In the genomic region with DNA sequence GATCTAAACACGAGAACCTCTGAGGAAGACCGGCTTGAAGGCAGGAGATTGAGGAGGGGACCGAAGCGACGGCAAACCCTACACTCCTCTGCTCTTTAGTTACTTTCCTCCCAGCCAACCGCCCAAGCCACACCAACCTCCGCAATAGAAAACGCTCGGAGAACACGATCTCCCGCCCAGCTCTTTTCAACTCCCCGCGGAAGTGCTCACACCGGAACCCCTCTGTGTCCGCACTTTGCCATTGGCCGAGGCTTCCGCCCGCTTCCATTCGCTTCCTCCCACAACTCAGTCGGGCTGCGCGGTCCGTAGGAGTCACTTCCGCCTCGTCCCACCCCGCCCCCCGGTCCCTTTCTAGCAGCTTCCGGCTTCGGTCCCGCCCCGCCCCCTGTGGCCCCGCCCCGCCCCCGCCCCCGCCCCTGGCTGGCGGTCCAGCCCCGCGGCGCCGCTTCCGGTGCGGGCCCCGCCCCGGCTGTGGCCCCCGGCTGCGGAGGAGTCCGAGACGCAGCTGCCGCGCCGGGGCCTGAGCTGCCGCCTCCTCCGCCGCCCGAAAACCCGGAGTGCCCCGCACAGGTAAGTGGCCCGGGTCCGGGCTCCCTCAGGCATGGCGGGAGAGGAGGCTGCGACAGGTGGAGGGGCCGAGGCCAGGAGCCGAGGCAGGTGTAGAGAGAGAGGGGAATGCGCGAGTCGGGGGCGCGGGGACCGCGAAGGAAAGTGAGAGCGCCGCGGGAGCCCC, we compare ENCODE assay signal across 8 cellular contexts. TPM values are rescaled to one million over a fixed set of nuclear protein-coding genes. Genes with fewer than 3 reads are reported as not detected.
DNase-seq lines count a peak whose midpoint lies in the region; ATAC-seq and TF ChIP-seq lines count a peak whose summit lies in the region.

Gene ARID3B, plus strand, starts transcription at position 460 of the 733 bp plus-strand sequence. CDS start 2,717 bp downstream, outside the sequence.

- peaks cover 36% of the 10 kb centered on the region for H4K20me1 ChIP-seq in osteoblast (ENCODE audit: insufficient read depth, low read length)

- no peaks in the 10 kb centered on the region for H3K9me3 Mint-ChIP-seq in activated naive CD4-positive, alpha-beta T cell treated with anti-CD3 and anti-CD28 coated beads, Interleukin-2, amount 50 U/mL, for 72 hours

- H3K4me3 ChIP-seq in osteoblast (ENCODE audit: insufficient read depth, low read length) (peak within 1 kb of the TSS; percentile 92), thoracic aorta (peak within 1 kb of the TSS; percentile 99)

- H3K4me2 ChIP-seq in osteoblast (ENCODE audit: insufficient read depth, low read length): peak within 1 kb of the TSS; percentile 97

- H3K27ac Mint-ChIP-seq in activated naive CD4-positive, alpha-beta T cell treated with anti-CD3 and anti-CD28 coated beads, Interleukin-2, amount 50 U/mL, for 72 hours: peak within 1 kb of the TSS; percentile 93 to 97

- H3K79me2 ChIP-seq in osteoblast (ENCODE audit: insufficient read depth, low read length): peaks cover 10% of the 10 kb centered on the region

- peak within 1 kb of the TSS; percentile 83 for H3K27ac ChIP-seq in osteoblast (ENCODE audit: low read depth, low read length)
- H3K27ac ChIP-seq in thoracic aorta: peak within 1 kb of the TSS; percentile 73 to 81

- peak within 1 kb of the TSS; percentile 86 for H2AFZ ChIP-seq in osteoblast (ENCODE audit: low read length)

- H3K9me3 ChIP-seq in osteoblast (ENCODE audit: low read depth, low read length) (no peaks in the 10 kb centered on the region), thoracic aorta (no peaks in the 10 kb centered on the region)

- H3K36me3 ChIP-seq in osteoblast (ENCODE audit: insufficient read depth, low read length): peaks cover 3% of the 10 kb centered on the region
- H3K36me3 ChIP-seq in thoracic aorta: no peaks in the 10 kb centered on the region

- intact Hi-C loops in head of caudate nucleus (cut with DNase I): loop anchor here (5.0 kb wide), 1 partner anchor 79 kb away; the partner anchor contains the start of gene UBL7

- H3K27me3 ChIP-seq in osteoblast (ENCODE audit: insufficient read depth, low read length) (no peaks in the 10 kb centered on the region), thoracic aorta (replicated peaks; ENCODE audit: insufficient read depth) (no peaks in the 10 kb centered on the region)

- H3K36me3 Mint-ChIP-seq in activated naive CD4-positive, alpha-beta T cell treated with anti-CD3 and anti-CD28 coated beads, Interleukin-2, amount 50 U/mL, for 72 hours: peaks cover 29 to 32% of the 10 kb centered on the region in 2 donors

- peak; percentile 80 for ATAC-seq in HG02678 (IDR thresholded peaks at IDR 0.05; ENCODE audit: unreplicated experiment)
- peak; percentile 88 to 92 for ATAC-seq in activated naive CD4-positive, alpha-beta T cell treated with anti-CD3 and anti-CD28 coated beads, Interleukin-2, amount 50 U/mL, for 72 hours
- ATAC-seq in thoracic aorta (ENCODE audit: insufficient number of reproducible peaks, low FRiP score, low read depth): peak; percentile 94

- H3K4me1 ChIP-seq in osteoblast (ENCODE audit: insufficient read depth, low read length) (peaks cover 23% of the 10 kb centered on the region), thoracic aorta (ENCODE audit: control insufficient read depth in 1 of 2, low read depth in 2 of 2) (peaks cover 14 to 31% of the 10 kb centered on the region in 2 donors)

- TF ChIP-seq CTCF in osteoblast (IDR thresholded peaks at IDR 0.05; ENCODE audit: extremely low read depth, low read depth, low read length) (no peak), thoracic aorta (IDR thresholded peaks at IDR 0.05) (no peak)

- peak; percentile 84 for DNase-seq in NCI-H128 (lab: John Stamatoyannopoulos, UW; ENCODE audit: unreplicated experiment)
- DNase-seq in SKM-1 treated with dmso at 0.1 percent for 144 hours (lab: John Stamatoyannopoulos, UW; ENCODE audit: unreplicated experiment): peak; percentile 93
- peak; percentile 88 to 96 for DNase-seq in activated naive CD4-positive, alpha-beta T cell treated with anti-CD3 and anti-CD28 coated beads, Interleukin-2, amount 50 U/mL, for 72 hours (ENCODE audit: low spot score in 2 of 2)
- peak; percentile 92 to 99 (median 96) for DNase-seq in head of caudate nucleus
- DNase-seq in osteoblast (ENCODE audit: insufficient read length, low spot score, missing footprints): peak; percentile 98
- DNase-seq in thoracic aorta (ENCODE audit: low spot score): peak; percentile 93

- peak; percentile 61 for TF ChIP-seq POLR2A in GM10847 (IDR thresholded peaks at IDR 0.05; ENCODE audit: extremely low read depth, insufficient read length)

RNA-seq across cellular contexts. Expression of gene ARID3B, which starts in this region (rescaled TPM):
- 10 to 100 TPM; 25.7 to 37.7 TPM for total RNA-seq in activated naive CD4-positive, alpha-beta T cell treated with anti-CD3 and anti-CD28 coated beads, Interleukin-2, amount 50 U/mL, for 72 hours
- total RNA-seq in osteoblast (2.7 and 3.6 TPM in 2 replicates), thoracic aorta (10 to 100 TPM in 1 of 2 donors, 1 to 10 TPM in 1; 8.9 to 15.0 TPM)

Comparison
In these comparisons a context has a peak if more than half of its experiments do, and no peak if none do; other contexts are left out.
1. Peak in every context shown above with its lines: DNase-seq, ATAC-seq, H3K4me3 ChIP-seq and H3K27ac ChIP-seq.